Comparison of ENCODE assay signal across 39 cellular contexts in genomic region chr2:163046615-163047014, GRCh38.
"Had no signal": no experiment of that assay in that cellular context is flagged by ENCODE, and none has a peak within 500 bp of the region (broad histone marks: within the 10 kb centered on the region; RNA-seq: fewer than 3 reads in every experiment).

No MANE protein-coding gene starts in this region.

- H3K27ac Mint-ChIP-seq: activated naive CD4-positive, alpha-beta T cell treated with anti-CD3 and anti-CD28 coated beads for 36 hours; activated naive CD4-positive, alpha-beta T cell treated with anti-CD3 and anti-CD28 coated beads, Interleukin-2, amount 10 ng/mL, durations not matched to agents 7 days and 5 days; activated naive CD4-positive, alpha-beta T cell treated with anti-CD3 and anti-CD28 coated beads, Interleukin-2, amount 50 U/mL, for 24 hours; activated naive CD4-positive, alpha-beta T cell treated with anti-CD3 and anti-CD28 coated beads, Interleukin-2, amount 50 U/mL, for 72 hours; activated naive CD8-positive, alpha-beta T cell; activated naive CD8-positive, alpha-beta T cell treated with anti-CD3 and anti-CD28 coated beads for 36 hours; activated naive CD8-positive, alpha-beta T cell treated with anti-CD3 and anti-CD28 coated beads, Interleukin-2, amount 10 ng/mL, durations not matched to agents 7 days and 5 days; activated naive CD8-positive, alpha-beta T cell treated with anti-CD3 and anti-CD28 coated beads, Interleukin-2, amount 50 U/mL, for 24 hours; activated T-cell treated with anti-CD3 and anti-CD28 coated beads, Interleukin-2, amount 50 U/mL, for 24 hours; activated T-cell treated with anti-CD3 and anti-CD28 coated beads, Interleukin-2, amount 50 U/mL, for 72 hours; activated T-helper 1 cell treated with anti-CD3 and anti-CD28 coated beads, Interleukin-12 subunit alpha, Interleukin-12 subunit beta, Interleukin-2, Interleukin-4 antibody, amounts not matched to agents 30 ng/mL and 10 ng/mL and 1 ng/mL, durations not matched to agents 14 hours and 24 hours and 36 hours; activated T-helper 17 cell treated with anti-CD3 and anti-CD28 coated beads, Interleukin-2, amount 50 U/mL, for 72 hours; activated T-helper 2 cell treated with anti-CD3 and anti-CD28 coated beads, Interferon-gamma antibody, Interleukin-2, Interleukin-4, amounts not matched to agents 10 μg/mL and 5 μg/mL and 100 μg/mL, durations not matched to agents 14 hours and 24 hours and 36 hours; brain had no signal

- H3K9me3 ChIP-seq: adrenal gland, ascending aorta, body of pancreas, breast epithelium had no signal

- H3K36me3 Mint-ChIP-seq: activated naive CD4-positive, alpha-beta T cell treated with anti-CD3 and anti-CD28 coated beads, Interleukin-2, amount 10 ng/mL, durations not matched to agents 7 days and 5 days; activated naive CD4-positive, alpha-beta T cell treated with anti-CD3 and anti-CD28 coated beads, Interleukin-2, amount 50 U/mL, for 24 hours; activated naive CD4-positive, alpha-beta T cell treated with anti-CD3 and anti-CD28 coated beads, Interleukin-2, amount 50 U/mL, for 72 hours; activated naive CD8-positive, alpha-beta T cell; activated naive CD8-positive, alpha-beta T cell treated with anti-CD3 and anti-CD28 coated beads for 36 hours; activated naive CD8-positive, alpha-beta T cell treated with anti-CD3 and anti-CD28 coated beads, Interleukin-2, amount 10 ng/mL, durations not matched to agents 7 days and 5 days; brain had no signal

- H3K4me3 Mint-ChIP-seq: activated naive CD4-positive, alpha-beta T cell treated with anti-CD3 and anti-CD28 coated beads for 36 hours; activated naive CD4-positive, alpha-beta T cell treated with anti-CD3 and anti-CD28 coated beads, Interleukin-2, amount 10 ng/mL, durations not matched to agents 7 days and 5 days; activated naive CD4-positive, alpha-beta T cell treated with anti-CD3 and anti-CD28 coated beads, Interleukin-2, amount 50 U/mL, for 24 hours; activated naive CD8-positive, alpha-beta T cell; activated naive CD8-positive, alpha-beta T cell treated with anti-CD3 and anti-CD28 coated beads for 36 hours; activated naive CD8-positive, alpha-beta T cell treated with anti-CD3 and anti-CD28 coated beads, Interleukin-2, amount 10 ng/mL, durations not matched to agents 7 days and 5 days; activated naive CD8-positive, alpha-beta T cell treated with anti-CD3 and anti-CD28 coated beads, Interleukin-2, amount 50 U/mL, for 24 hours; activated T-cell treated with anti-CD3 and anti-CD28 coated beads, Interleukin-2, amount 50 U/mL, for 24 hours; activated T-cell treated with anti-CD3 and anti-CD28 coated beads, Interleukin-2, amount 50 U/mL, for 4 hours; activated T-cell treated with anti-CD3 and anti-CD28 coated beads, Interleukin-2, amount 50 U/mL, for 72 hours; activated T-helper 1 cell treated with anti-CD3 and anti-CD28 coated beads, Interleukin-12 subunit alpha, Interleukin-12 subunit beta, Interleukin-2, Interleukin-4 antibody, amounts not matched to agents 30 ng/mL and 10 ng/mL and 1 ng/mL, durations not matched to agents 14 hours and 24 hours and 36 hours; activated T-helper 17 cell treated with anti-CD3 and anti-CD28 coated beads, Interleukin-2, amount 50 U/mL, for 72 hours; brain; central memory CD8-positive, alpha-beta T cell had no signal

- H3K27me3 ChIP-seq: adrenal gland, ascending aorta, body of pancreas, brain microvascular endothelial cell, breast epithelium, cardiac muscle cell had no signal

- H3K27ac ChIP-seq: adrenal gland, ascending aorta, body of pancreas, brain microvascular endothelial cell, breast epithelium, cardiac muscle cell had no signal

- ATAC-seq: activated naive CD4-positive, alpha-beta T cell treated with anti-CD3 and anti-CD28 coated beads, Interleukin-2, amount 50 U/mL, for 72 hours; activated naive CD8-positive, alpha-beta T cell treated with anti-CD3 and anti-CD28 coated beads, Interleukin-2, amount 50 U/mL, for 24 hours; activated T-cell treated with anti-CD3 and anti-CD28 coated beads, Interleukin-2, amount 50 U/mL, for 4 hours; activated T-cell treated with anti-CD3 and anti-CD28 coated beads, Interleukin-2, amount 50 U/mL, for 72 hours; activated T-helper 17 cell treated with anti-CD3 and anti-CD28 coated beads, Interleukin-2, amount 50 U/mL, for 72 hours; body of pancreas had no signal

- DNase-seq: activated effector memory CD4-positive, alpha-beta T cell treated with anti-CD3 and anti-CD28 coated beads, Interleukin-2, amount 50 U/mL, for 16 hours; activated effector memory CD4-positive, alpha-beta T cell treated with Interleukin-2 at 50 U/mL for 16 hours; activated gamma-delta T cell; activated gamma-delta T cell treated with Interleukin-2 at 50 U/mL for 16 hours; activated naive CD4-positive, alpha-beta T cell; activated naive CD4-positive, alpha-beta T cell treated with anti-CD3 and anti-CD28 coated beads for 36 hours; activated naive CD4-positive, alpha-beta T cell treated with anti-CD3 and anti-CD28 coated beads, Interleukin-2, amount 10 ng/mL, durations not matched to agents 7 days and 5 days; activated naive CD4-positive, alpha-beta T cell treated with anti-CD3 and anti-CD28 coated beads, Interleukin-2, amount 50 U/mL, for 16 hours; activated naive CD4-positive, alpha-beta T cell treated with Interleukin-2 at 50 U/mL for 16 hours; activated naive CD8-positive, alpha-beta T cell treated with anti-CD3 and anti-CD28 coated beads for 36 hours; activated naive CD8-positive, alpha-beta T cell treated with anti-CD3 and anti-CD28 coated beads, Interleukin-2, amount 10 ng/mL, durations not matched to agents 7 days and 5 days; activated naive CD8-positive, alpha-beta T cell treated with anti-CD3 and anti-CD28 coated beads, Interleukin-2, amount 50 U/mL, for 24 hours; activated T-cell treated with anti-CD3 and anti-CD28 coated beads, Interleukin-2, amount 50 U/mL, for 24 hours; activated T-cell treated with anti-CD3 and anti-CD28 coated beads, Interleukin-2, amount 50 U/mL, for 4 hours; activated T-cell treated with anti-CD3 and anti-CD28 coated beads, Interleukin-2, amount 50 U/mL, for 48 hours; activated T-cell treated with anti-CD3 and anti-CD28 coated beads, Interleukin-2, amount 50 U/mL, for 72 hours; adrenal gland; amniotic stem cell; amygdala; anterior cingulate cortex; aorta; body of pancreas; brain microvascular endothelial cell; caudate nucleus; central memory CD4-positive, alpha-beta T cell; cerebellar nuclear complex had no signal

- H3K36me3 ChIP-seq: adrenal gland, ascending aorta, brain microvascular endothelial cell, breast epithelium, cardiac muscle cell had no signal

- H3K4me1 Mint-ChIP-seq: activated naive CD4-positive, alpha-beta T cell treated with anti-CD3 and anti-CD28 coated beads, Interleukin-2, amount 10 ng/mL, durations not matched to agents 7 days and 5 days; activated naive CD4-positive, alpha-beta T cell treated with anti-CD3 and anti-CD28 coated beads, Interleukin-2, amount 50 U/mL, for 24 hours; activated naive CD8-positive, alpha-beta T cell treated with anti-CD3 and anti-CD28 coated beads for 36 hours; activated naive CD8-positive, alpha-beta T cell treated with anti-CD3 and anti-CD28 coated beads, Interleukin-2, amount 10 ng/mL, durations not matched to agents 7 days and 5 days; activated naive CD8-positive, alpha-beta T cell treated with anti-CD3 and anti-CD28 coated beads, Interleukin-2, amount 50 U/mL, for 24 hours; activated T-helper 17 cell treated with anti-CD3 and anti-CD28 coated beads, Interleukin-2, amount 50 U/mL, for 72 hours; central memory CD8-positive, alpha-beta T cell had no signal

- H3K4me3 ChIP-seq: adrenal gland, ascending aorta, body of pancreas, breast epithelium, cardiac muscle cell had no signal

- H3K9me3 Mint-ChIP-seq: activated naive CD4-positive, alpha-beta T cell treated with anti-CD3 and anti-CD28 coated beads, Interleukin-2, amount 10 ng/mL, durations not matched to agents 7 days and 5 days; activated naive CD4-positive, alpha-beta T cell treated with anti-CD3 and anti-CD28 coated beads, Interleukin-2, amount 50 U/mL, for 24 hours; activated naive CD8-positive, alpha-beta T cell treated with anti-CD3 and anti-CD28 coated beads, Interleukin-2, amount 10 ng/mL, durations not matched to agents 7 days and 5 days; activated T-cell treated with anti-CD3 and anti-CD28 coated beads, Interleukin-2, amount 50 U/mL, for 4 hours; activated T-helper 1 cell treated with anti-CD3 and anti-CD28 coated beads, Interleukin-12 subunit alpha, Interleukin-12 subunit beta, Interleukin-2, Interleukin-4 antibody, amounts not matched to agents 30 ng/mL and 10 ng/mL and 1 ng/mL, durations not matched to agents 14 hours and 24 hours and 36 hours; activated T-helper 2 cell treated with anti-CD3 and anti-CD28 coated beads, Interferon-gamma antibody, Interleukin-2, Interleukin-4, amounts not matched to agents 10 μg/mL and 5 μg/mL and 100 μg/mL, durations not matched to agents 14 hours and 24 hours and 36 hours had no signal

- H3K27me3 Mint-ChIP-seq: activated naive CD4-positive, alpha-beta T cell treated with anti-CD3 and anti-CD28 coated beads, Interleukin-2, amount 10 ng/mL, durations not matched to agents 7 days and 5 days; activated naive CD4-positive, alpha-beta T cell treated with anti-CD3 and anti-CD28 coated beads, Interleukin-2, amount 50 U/mL, for 24 hours; activated naive CD8-positive, alpha-beta T cell; activated naive CD8-positive, alpha-beta T cell treated with anti-CD3 and anti-CD28 coated beads for 36 hours; activated naive CD8-positive, alpha-beta T cell treated with anti-CD3 and anti-CD28 coated beads, Interleukin-2, amount 10 ng/mL, durations not matched to agents 7 days and 5 days; activated naive CD8-positive, alpha-beta T cell treated with anti-CD3 and anti-CD28 coated beads, Interleukin-2, amount 50 U/mL, for 24 hours; activated T-cell treated with anti-CD3 and anti-CD28 coated beads, Interleukin-2, amount 50 U/mL, for 24 hours; activated T-helper 17 cell treated with anti-CD3 and anti-CD28 coated beads, Interleukin-2, amount 50 U/mL, for 72 hours; brain; central memory CD8-positive, alpha-beta T cell had no signal

- FAIRE-seq: astrocyte, bronchial epithelial cell had no signal

- H3K4me1 ChIP-seq: adrenal gland, ascending aorta, breast epithelium had no signal
